9 cellular contexts compared by ENCODE assay signal in the genomic region with DNA sequence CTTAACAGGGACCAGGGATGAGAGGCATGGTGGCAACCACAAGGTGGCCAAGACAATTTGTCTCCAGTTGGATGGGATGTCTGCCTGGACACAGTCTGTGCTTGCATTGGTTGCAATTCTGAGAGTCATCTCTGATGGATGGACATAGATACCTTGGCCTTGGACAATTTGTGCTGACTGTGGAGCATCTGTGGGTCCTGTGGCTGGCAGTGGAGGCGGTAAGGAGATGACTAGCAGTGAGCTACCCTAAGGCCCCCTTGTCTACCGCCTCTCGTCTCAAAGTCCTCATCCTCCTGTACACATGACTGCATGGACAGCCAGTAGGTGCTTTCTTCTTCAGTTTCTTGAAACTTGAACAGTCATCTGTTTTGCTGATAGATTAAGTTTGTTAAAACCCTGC. TPM values are rescaled to one million over a fixed set of nuclear protein-coding genes. Genes with fewer than 3 reads are reported as not detected.
DNase-seq lines count a peak whose midpoint lies in the region; ATAC-seq and TF ChIP-seq lines count a peak whose summit lies in the region.
"Not testable (repeated sequence)": the region's sequence is repeated elsewhere in the genome, so short reads cannot be mapped to it uniquely, and the experiment has no call there.
"Had no signal": no experiment of that assay in that cellular context is flagged by ENCODE, and none has a peak within 500 bp of the region (broad histone marks: within the 10 kb centered on the region; RNA-seq: fewer than 3 reads in every experiment).

No MANE protein-coding gene starts in this region.

- H3K4me3 Mint-ChIP-seq in CD4-positive, CD25-positive, alpha-beta regulatory T cell; activated CD4-positive, alpha-beta T cell treated with anti-CD3 and anti-CD28 coated beads for 36 hours; central memory CD8-positive, alpha-beta T cell; naive thymus-derived CD8-positive, alpha-beta T cell; stimulated activated effector memory CD8-positive, alpha-beta T cell treated with anti-CD3 and anti-CD28 coated beads, Interleukin-12 subunit alpha, Interleukin-12 subunit beta, amount 100 ng/mL, for 72 hours: not testable (repeated sequence)

- not testable (repeated sequence) for H3K27me3 ChIP-seq in CD4-positive, CD25-positive, alpha-beta regulatory T cell (ENCODE audit: control insufficient read depth, insufficient read depth, low read length); thyroid gland

- not testable (repeated sequence) for DNase-seq in CD4-positive, CD25-positive, alpha-beta regulatory T cell; activated CD4-positive, alpha-beta T cell treated with anti-CD3 and anti-CD28 coated beads for 36 hours; central memory CD8-positive, alpha-beta T cell (ENCODE audit: low spot score in 2 of 2); naive thymus-derived CD8-positive, alpha-beta T cell; stimulated activated effector memory CD8-positive, alpha-beta T cell treated with anti-CD3 and anti-CD28 coated beads, Interleukin-12 subunit alpha, Interleukin-12 subunit beta, amount 100 ng/mL, for 72 hours (ENCODE audit: low spot score in 2 of 2); thyroid gland
- DNase-seq in HuH-7.5 (ENCODE audit: low spot score) = peak; percentile 5
- DNase-seq in islet precursor cell = peak; percentile 37

- WGBS in thyroid gland, 2 donors = 80 to 100% methylated on average over 1 of the region's 3 CpGs

- intact Hi-C loops in activated CD4-positive, alpha-beta T cell treated with anti-CD3 and anti-CD28 coated beads for 36 hours (cut with DNase I, micrococcal nuclease); thyroid gland (cut with DNase I): not testable (repeated sequence)

- not testable (repeated sequence) for TF ChIP-seq POLR2A in thyroid gland (IDR thresholded peaks at IDR 0.05)

- H3K36me3 ChIP-seq in CD4-positive, CD25-positive, alpha-beta regulatory T cell (ENCODE audit: control insufficient read depth, insufficient read depth, low read length) = peaks cover 19% of the 10 kb centered on the region
- peaks cover 14% of the 10 kb centered on the region in 2 donors for H3K36me3 ChIP-seq in thyroid gland

- not testable (repeated sequence) for TF ChIP-seq CTCF in thyroid gland (IDR thresholded peaks at IDR 0.05)

- CTCF ChIA-PET in activated CD4-positive, alpha-beta T cell treated with anti-CD3 and anti-CD28 coated beads for 36 hours (lab: Charles Lee) = not testable (repeated sequence)

- H3K27me3 Mint-ChIP-seq in CD4-positive, CD25-positive, alpha-beta regulatory T cell; activated CD4-positive, alpha-beta T cell treated with anti-CD3 and anti-CD28 coated beads for 36 hours; central memory CD8-positive, alpha-beta T cell; naive thymus-derived CD8-positive, alpha-beta T cell: not testable (repeated sequence)

- POLR2A ChIA-PET in activated CD4-positive, alpha-beta T cell treated with anti-CD3 and anti-CD28 coated beads for 36 hours (lab: Charles Lee); naive thymus-derived CD8-positive, alpha-beta T cell (lab: Charles Lee): not testable (repeated sequence)

- peaks cover 26% of the 10 kb centered on the region for H3K36me3 Mint-ChIP-seq in CD4-positive, CD25-positive, alpha-beta regulatory T cell
- H3K36me3 Mint-ChIP-seq in activated CD4-positive, alpha-beta T cell treated with anti-CD3 and anti-CD28 coated beads for 36 hours (ENCODE audit: low read depth) = peaks cover 22% of the 10 kb centered on the region
- peaks cover 30% of the 10 kb centered on the region for H3K36me3 Mint-ChIP-seq in central memory CD8-positive, alpha-beta T cell (ENCODE audit: insufficient read depth)
- H3K36me3 Mint-ChIP-seq in naive thymus-derived CD8-positive, alpha-beta T cell = peaks cover 0 to 51% (median 13%) of the 10 kb centered on the region in 3 donors
- H3K36me3 Mint-ChIP-seq in stimulated activated effector memory CD8-positive, alpha-beta T cell treated with anti-CD3 and anti-CD28 coated beads, Interleukin-12 subunit alpha, Interleukin-12 subunit beta, amount 100 ng/mL, for 72 hours = peaks cover 55% of the 10 kb centered on the region

- H3K27ac Mint-ChIP-seq in CD4-positive, CD25-positive, alpha-beta regulatory T cell = peak overlapping the region in 2 of 3 donors; percentile 16 to 80
- H3K27ac Mint-ChIP-seq in activated CD4-positive, alpha-beta T cell treated with anti-CD3 and anti-CD28 coated beads for 36 hours = peak overlapping the region; percentile 55
- H3K27ac Mint-ChIP-seq in central memory CD8-positive, alpha-beta T cell (ENCODE audit: low read depth) = peak overlapping the region; percentile 61
- H3K27ac Mint-ChIP-seq in naive thymus-derived CD8-positive, alpha-beta T cell = peak overlapping the region in 9 of 10 donors; percentile 39 to 93 (median 79)
- peak overlapping the region; percentile 55 for H3K27ac Mint-ChIP-seq in stimulated activated effector memory CD8-positive, alpha-beta T cell treated with anti-CD3 and anti-CD28 coated beads, Interleukin-12 subunit alpha, Interleukin-12 subunit beta, amount 100 ng/mL, for 72 hours

- not testable (repeated sequence) for H3K9me3 ChIP-seq in CD4-positive, CD25-positive, alpha-beta regulatory T cell (ENCODE audit: control insufficient read depth in 2 of 2, low read length in 2 of 2); thyroid gland

- H3K27ac ChIP-seq in CD4-positive, CD25-positive, alpha-beta regulatory T cell (ENCODE audit: insufficient read depth, low read length, poor library complexity, severe bottlenecking) = not testable (repeated sequence)
- peak overlapping the region in 2 of 3 donors; percentile 16 to 47 for H3K27ac ChIP-seq in thyroid gland

- H3K9me3 Mint-ChIP-seq in CD4-positive, CD25-positive, alpha-beta regulatory T cell; activated CD4-positive, alpha-beta T cell treated with anti-CD3 and anti-CD28 coated beads for 36 hours (ENCODE audit: low read depth); central memory CD8-positive, alpha-beta T cell; naive thymus-derived CD8-positive, alpha-beta T cell; stimulated activated effector memory CD8-positive, alpha-beta T cell treated with anti-CD3 and anti-CD28 coated beads, Interleukin-12 subunit alpha, Interleukin-12 subunit beta, amount 100 ng/mL, for 72 hours: not testable (repeated sequence)

- not testable (repeated sequence) for H3K4me1 ChIP-seq in CD4-positive, CD25-positive, alpha-beta regulatory T cell (ENCODE audit: control insufficient read depth, insufficient read depth, low read length, poor library complexity, severe bottlenecking)
- peaks cover 19 to 20% of the 10 kb centered on the region in 2 donors for H3K4me1 ChIP-seq in thyroid gland

- H3K4me1 Mint-ChIP-seq in CD4-positive, CD25-positive, alpha-beta regulatory T cell = peaks cover 0 to 38% (median 18%) of the 10 kb centered on the region in 4 donors
- peaks cover 31% of the 10 kb centered on the region for H3K4me1 Mint-ChIP-seq in activated CD4-positive, alpha-beta T cell treated with anti-CD3 and anti-CD28 coated beads for 36 hours
- peaks cover 26% of the 10 kb centered on the region for H3K4me1 Mint-ChIP-seq in central memory CD8-positive, alpha-beta T cell
- peaks cover 15 to 38% (median 27%) of the 10 kb centered on the region in 4 donors for H3K4me1 Mint-ChIP-seq in naive thymus-derived CD8-positive, alpha-beta T cell
- peaks cover 29% of the 10 kb centered on the region for H3K4me1 Mint-ChIP-seq in stimulated activated effector memory CD8-positive, alpha-beta T cell treated with anti-CD3 and anti-CD28 coated beads, Interleukin-12 subunit alpha, Interleukin-12 subunit beta, amount 100 ng/mL, for 72 hours

- not testable (repeated sequence) for H3K4me3 ChIP-seq in CD4-positive, CD25-positive, alpha-beta regulatory T cell (ENCODE audit: low read depth, low read length); thyroid gland (replicated peaks in 1 of 3)

- ATAC-seq in CD4-positive, CD25-positive, alpha-beta regulatory T cell (ENCODE audit: low read depth in 2 of 2); activated CD4-positive, alpha-beta T cell treated with anti-CD3 and anti-CD28 coated beads for 36 hours; central memory CD8-positive, alpha-beta T cell (replicated peaks; ENCODE audit: extremely low read depth, poor library complexity, severe bottlenecking); naive thymus-derived CD8-positive, alpha-beta T cell; stimulated activated effector memory CD8-positive, alpha-beta T cell treated with anti-CD3 and anti-CD28 coated beads, Interleukin-12 subunit alpha, Interleukin-12 subunit beta, amount 100 ng/mL, for 72 hours: not testable (repeated sequence)

RNA-seq across cellular contexts. Expression of a gene that starts 4.6 kb away (rescaled TPM):
- 31.2 TPM for total RNA-seq in CD4-positive, CD25-positive, alpha-beta regulatory T cell
- polyA plus RNA-seq in CD4-positive, CD25-positive, alpha-beta regulatory T cell = 10 to 100 TPM in 1 of 4 donors, 1 to 10 TPM in 3; 5.2 to 10.9 (median 6.5) TPM
- 10 to 100 TPM; 26.4 to 26.7 TPM for total RNA-seq in activated CD4-positive, alpha-beta T cell treated with anti-CD3 and anti-CD28 coated beads for 36 hours
- total RNA-seq in naive thymus-derived CD8-positive, alpha-beta T cell = 10 to 100 TPM; 29.1 to 31.6 TPM
- polyA plus RNA-seq in naive thymus-derived CD8-positive, alpha-beta T cell = 10 to 100 TPM in 1 of 3 donors, 1 to 10 TPM in 2; 5.5 to 11.5 (median 7.3) TPM
- total RNA-seq in thyroid gland = 10 to 100 TPM; 22.6 to 41.9 (median 29.7) TPM

RNA-seq across cellular contexts. Expression of a gene that starts 54.8 kb away (rescaled TPM):
- 0.59 TPM for total RNA-seq in CD4-positive, CD25-positive, alpha-beta regulatory T cell
- under 1 TPM in 1 of 4 donors, not detected in 3; 0.03 TPM for polyA plus RNA-seq in CD4-positive, CD25-positive, alpha-beta regulatory T cell
- total RNA-seq in activated CD4-positive, alpha-beta T cell treated with anti-CD3 and anti-CD28 coated beads for 36 hours = under 1 TPM in 1 of 2 experiments, not detected in 1; 0.25 TPM
- total RNA-seq in naive thymus-derived CD8-positive, alpha-beta T cell = 1 to 10 TPM; 2.2 to 3.0 TPM
- polyA plus RNA-seq in naive thymus-derived CD8-positive, alpha-beta T cell = not detected
- total RNA-seq in thyroid gland = under 1 TPM in 2 of 4 donors, not detected in 2; 0.22 to 0.81 TPM
- polyA plus RNA-seq: CD4-positive, alpha-beta memory T cell had no signal
